ENCODE assay signal across 1 cellular context in the genomic region with DNA sequence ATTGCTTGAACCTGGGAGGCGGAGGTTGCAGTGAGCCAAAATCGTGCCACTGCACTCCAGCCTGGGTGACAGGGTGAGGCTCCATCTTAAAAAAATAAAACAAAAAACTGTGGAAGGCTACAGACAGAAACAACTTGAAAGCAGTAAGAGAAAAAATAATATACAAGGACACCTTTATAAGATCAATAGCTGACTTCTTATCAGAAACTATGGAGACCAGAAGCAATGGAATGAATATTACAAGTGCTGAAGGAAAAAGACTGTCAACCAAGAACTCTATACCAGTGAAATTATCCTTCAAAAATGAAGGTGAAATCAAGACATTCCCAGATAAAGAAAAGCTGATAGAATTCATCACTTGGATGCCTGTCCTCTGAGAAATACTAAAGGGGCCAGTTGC.
TF ChIP-seq lines count a peak whose summit lies in the region.

No MANE protein-coding gene starts in this region.

TF ChIP-seq in K562, 482 proteins besides CTCF, POLR2A, EP300 and RAD21 (continues in another document):
- TF ChIP-seq TFAM (CRISPR knock-in tag; conservative IDR thresholded peaks at IDR 0.05) (no peak), NEUROD1 (IDR thresholded peaks at IDR 0.05; ENCODE audit: borderline replicate concordance, low read depth, low read length, partially characterized antibody) (no peak), XRCC3 (IDR thresholded peaks at IDR 0.05) (peak; percentile 82; the same call in 1 of the 2 replicates), SMARCA5 (IDR thresholded peaks at IDR 0.05) (no peak), ZNF184 (CRISPR knock-in tag; IDR thresholded peaks at IDR 0.05) (no peak), NCOA2 (IDR thresholded peaks at IDR 0.05; ENCODE audit: partially characterized antibody in 2 of 2) (no peak), CHD2 (IDR thresholded peaks at IDR 0.05; ENCODE audit: low read depth, low read length) (no peak), SMAD1 (IDR thresholded peaks at IDR 0.05; ENCODE audit: low read depth, low read length, partially characterized antibody) (no peak), CHD1 (IDR thresholded peaks at IDR 0.05; ENCODE audit: low read length) (no peak), RFX1 (IDR thresholded peaks at IDR 0.05) (no peak), BDP1 (IDR thresholded peaks at IDR 0.05; ENCODE audit: insufficient read depth, insufficient read length) (no peak), L3MBTL2 (IDR thresholded peaks at IDR 0.05) (no peak), GATAD2A (IDR thresholded peaks at IDR 0.05) (no peak), JUND (IDR thresholded peaks at IDR 0.05; ENCODE audit: borderline replicate concordance, low read depth, low read length) (no peak), JUND (tag; IDR thresholded peaks at IDR 0.05; ENCODE audit: borderline replicate concordance, low read depth, low read length) (no peak), TRIM24 (IDR thresholded peaks at IDR 0.05) (peak in 1 of 2 experiments; percentile 77; a peak in 2 of 4 replicates), SRF (CRISPR knock-in tag; IDR thresholded peaks at IDR 0.05) (no peak), KAT8 (IDR thresholded peaks at IDR 0.05; ENCODE audit: low read depth) (no peak), ZNF79 (CRISPR knock-in tag; IDR thresholded peaks at IDR 0.05; ENCODE audit: low read depth) (no peak), STAG1 (CRISPR knock-in tag; IDR thresholded peaks at IDR 0.05; ENCODE audit: borderline replicate concordance) (no peak), ZNF24 (IDR thresholded peaks at IDR 0.05) (no peak), ZNF134 (CRISPR knock-in tag; conservative IDR thresholded peaks at IDR 0.05) (no peak), ZKSCAN1 (IDR thresholded peaks at IDR 0.05; ENCODE audit: low read depth, low read length) (no peak), CBX3 (IDR thresholded peaks at IDR 0.05; ENCODE audit: borderline replicate concordance in 1 of 2, low read length in 2 of 2) (peak in 1 of 2 experiments; percentile 98; a peak in 2 of 3 replicates), ZNF253 (CRISPR knock-in tag; conservative IDR thresholded peaks at IDR 0.05) (no peak), ZSCAN29 (IDR thresholded peaks at IDR 0.05) (no peak), SMAD3 (CRISPR knock-in tag; conservative IDR thresholded peaks at IDR 0.05) (no peak), ZNF75A (CRISPR knock-in tag; IDR thresholded peaks at IDR 0.05) (no peak), ZNF408 (CRISPR knock-in tag; IDR thresholded peaks at IDR 0.05; ENCODE audit: low read depth) (no peak), TRIM28 (IDR thresholded peaks at IDR 0.05) (peak; percentile 98), CBX5 (IDR thresholded peaks at IDR 0.05; ENCODE audit: borderline replicate concordance, low read depth) (peak; percentile 91; the same call in 1 of the 2 replicates), DNMT1 (IDR thresholded peaks at IDR 0.05) (no peak)
- TF ChIP-seq, protein P1, sequence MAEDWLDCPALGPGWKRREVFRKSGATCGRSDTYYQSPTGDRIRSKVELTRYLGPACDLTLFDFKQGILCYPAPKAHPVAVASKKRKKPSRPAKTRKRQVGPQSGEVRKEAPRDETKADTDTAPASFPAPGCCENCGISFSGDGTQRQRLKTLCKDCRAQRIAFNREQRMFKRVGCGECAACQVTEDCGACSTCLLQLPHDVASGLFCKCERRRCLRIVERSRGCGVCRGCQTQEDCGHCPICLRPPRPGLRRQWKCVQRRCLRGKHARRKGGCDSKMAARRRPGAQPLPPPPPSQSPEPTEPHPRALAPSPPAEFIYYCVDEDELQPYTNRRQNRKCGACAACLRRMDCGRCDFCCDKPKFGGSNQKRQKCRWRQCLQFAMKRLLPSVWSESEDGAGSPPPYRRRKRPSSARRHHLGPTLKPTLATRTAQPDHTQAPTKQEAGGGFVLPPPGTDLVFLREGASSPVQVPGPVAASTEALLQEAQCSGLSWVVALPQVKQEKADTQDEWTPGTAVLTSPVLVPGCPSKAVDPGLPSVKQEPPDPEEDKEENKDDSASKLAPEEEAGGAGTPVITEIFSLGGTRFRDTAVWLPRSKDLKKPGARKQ (CRISPR knock-in tag; IDR thresholded peaks at IDR 0.05) = no peak
- TF ChIP-seq, protein P2, sequence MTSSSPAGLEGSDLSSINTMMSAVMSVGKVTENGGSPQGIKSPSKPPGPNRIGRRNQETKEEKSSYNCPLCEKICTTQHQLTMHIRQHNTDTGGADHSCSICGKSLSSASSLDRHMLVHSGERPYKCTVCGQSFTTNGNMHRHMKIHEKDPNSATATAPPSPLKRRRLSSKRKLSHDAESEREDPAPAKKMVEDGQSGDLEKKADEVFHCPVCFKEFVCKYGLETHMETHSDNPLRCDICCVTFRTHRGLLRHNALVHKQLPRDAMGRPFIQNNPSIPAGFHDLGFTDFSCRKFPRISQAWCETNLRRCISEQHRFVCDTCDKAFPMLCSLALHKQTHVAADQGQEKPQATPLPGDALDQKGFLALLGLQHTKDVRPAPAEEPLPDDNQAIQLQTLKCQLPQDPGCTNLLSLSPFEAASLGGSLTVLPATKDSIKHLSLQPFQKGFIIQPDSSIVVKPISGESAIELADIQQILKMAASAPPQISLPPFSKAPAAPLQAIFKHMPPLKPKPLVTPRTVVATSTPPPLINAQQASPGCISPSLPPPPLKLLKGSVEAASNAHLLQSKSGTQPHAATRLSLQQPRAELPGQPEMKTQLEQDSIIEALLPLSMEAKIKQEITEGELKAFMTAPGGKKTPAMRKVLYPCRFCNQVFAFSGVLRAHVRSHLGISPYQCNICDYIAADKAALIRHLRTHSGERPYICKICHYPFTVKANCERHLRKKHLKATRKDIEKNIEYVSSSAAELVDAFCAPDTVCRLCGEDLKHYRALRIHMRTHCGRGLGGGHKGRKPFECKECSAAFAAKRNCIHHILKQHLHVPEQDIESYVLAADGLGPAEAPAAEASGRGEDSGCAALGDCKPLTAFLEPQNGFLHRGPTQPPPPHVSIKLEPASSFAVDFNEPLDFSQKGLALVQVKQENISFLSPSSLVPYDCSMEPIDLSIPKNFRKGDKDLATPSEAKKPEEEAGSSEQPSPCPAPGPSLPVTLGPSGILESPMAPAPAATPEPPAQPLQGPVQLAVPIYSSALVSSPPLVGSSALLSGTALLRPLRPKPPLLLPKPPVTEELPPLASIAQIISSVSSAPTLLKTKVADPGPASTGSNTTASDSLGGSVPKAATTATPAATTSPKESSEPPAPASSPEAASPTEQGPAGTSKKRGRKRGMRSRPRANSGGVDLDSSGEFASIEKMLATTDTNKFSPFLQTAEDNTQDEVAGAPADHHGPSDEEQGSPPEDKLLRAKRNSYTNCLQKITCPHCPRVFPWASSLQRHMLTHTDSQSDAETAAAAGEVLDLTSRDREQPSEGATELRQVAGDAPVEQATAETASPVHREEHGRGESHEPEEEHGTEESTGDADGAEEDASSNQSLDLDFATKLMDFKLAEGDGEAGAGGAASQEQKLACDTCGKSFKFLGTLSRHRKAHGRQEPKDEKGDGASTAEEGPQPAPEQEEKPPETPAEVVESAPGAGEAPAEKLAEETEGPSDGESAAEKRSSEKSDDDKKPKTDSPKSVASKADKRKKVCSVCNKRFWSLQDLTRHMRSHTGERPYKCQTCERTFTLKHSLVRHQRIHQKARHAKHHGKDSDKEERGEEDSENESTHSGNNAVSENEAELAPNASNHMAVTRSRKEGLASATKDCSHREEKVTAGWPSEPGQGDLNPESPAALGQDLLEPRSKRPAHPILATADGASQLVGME (CRISPR knock-in tag; IDR thresholded peaks at IDR 0.05) = no peak
- TF ChIP-seq, protein P3, sequence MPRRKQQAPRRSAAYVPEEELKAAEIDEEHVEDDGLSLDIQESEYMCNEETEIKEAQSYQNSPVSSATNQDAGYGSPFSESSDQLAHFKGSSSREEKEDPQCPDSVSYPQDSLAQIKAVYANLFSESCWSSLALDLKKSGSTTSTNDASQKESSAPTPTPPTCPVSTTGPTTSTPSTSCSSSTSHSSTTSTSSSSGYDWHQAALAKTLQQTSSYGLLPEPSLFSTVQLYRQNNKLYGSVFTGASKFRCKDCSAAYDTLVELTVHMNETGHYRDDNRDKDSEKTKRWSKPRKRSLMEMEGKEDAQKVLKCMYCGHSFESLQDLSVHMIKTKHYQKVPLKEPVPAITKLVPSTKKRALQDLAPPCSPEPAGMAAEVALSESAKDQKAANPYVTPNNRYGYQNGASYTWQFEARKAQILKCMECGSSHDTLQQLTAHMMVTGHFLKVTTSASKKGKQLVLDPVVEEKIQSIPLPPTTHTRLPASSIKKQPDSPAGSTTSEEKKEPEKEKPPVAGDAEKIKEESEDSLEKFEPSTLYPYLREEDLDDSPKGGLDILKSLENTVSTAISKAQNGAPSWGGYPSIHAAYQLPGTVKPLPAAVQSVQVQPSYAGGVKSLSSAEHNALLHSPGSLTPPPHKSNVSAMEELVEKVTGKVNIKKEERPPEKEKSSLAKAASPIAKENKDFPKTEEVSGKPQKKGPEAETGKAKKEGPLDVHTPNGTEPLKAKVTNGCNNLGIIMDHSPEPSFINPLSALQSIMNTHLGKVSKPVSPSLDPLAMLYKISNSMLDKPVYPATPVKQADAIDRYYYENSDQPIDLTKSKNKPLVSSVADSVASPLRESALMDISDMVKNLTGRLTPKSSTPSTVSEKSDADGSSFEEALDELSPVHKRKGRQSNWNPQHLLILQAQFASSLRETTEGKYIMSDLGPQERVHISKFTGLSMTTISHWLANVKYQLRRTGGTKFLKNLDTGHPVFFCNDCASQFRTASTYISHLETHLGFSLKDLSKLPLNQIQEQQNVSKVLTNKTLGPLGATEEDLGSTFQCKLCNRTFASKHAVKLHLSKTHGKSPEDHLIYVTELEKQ (CRISPR knock-in tag; IDR thresholded peaks at IDR 0.05) = no peak
- TF ChIP-seq, protein P4, sequence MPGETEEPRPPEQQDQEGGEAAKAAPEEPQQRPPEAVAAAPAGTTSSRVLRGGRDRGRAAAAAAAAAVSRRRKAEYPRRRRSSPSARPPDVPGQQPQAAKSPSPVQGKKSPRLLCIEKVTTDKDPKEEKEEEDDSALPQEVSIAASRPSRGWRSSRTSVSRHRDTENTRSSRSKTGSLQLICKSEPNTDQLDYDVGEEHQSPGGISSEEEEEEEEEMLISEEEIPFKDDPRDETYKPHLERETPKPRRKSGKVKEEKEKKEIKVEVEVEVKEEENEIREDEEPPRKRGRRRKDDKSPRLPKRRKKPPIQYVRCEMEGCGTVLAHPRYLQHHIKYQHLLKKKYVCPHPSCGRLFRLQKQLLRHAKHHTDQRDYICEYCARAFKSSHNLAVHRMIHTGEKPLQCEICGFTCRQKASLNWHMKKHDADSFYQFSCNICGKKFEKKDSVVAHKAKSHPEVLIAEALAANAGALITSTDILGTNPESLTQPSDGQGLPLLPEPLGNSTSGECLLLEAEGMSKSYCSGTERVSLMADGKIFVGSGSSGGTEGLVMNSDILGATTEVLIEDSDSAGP (CRISPR knock-in tag; IDR thresholded peaks at IDR 0.05) = no peak
- TF ChIP-seq, protein P5, sequence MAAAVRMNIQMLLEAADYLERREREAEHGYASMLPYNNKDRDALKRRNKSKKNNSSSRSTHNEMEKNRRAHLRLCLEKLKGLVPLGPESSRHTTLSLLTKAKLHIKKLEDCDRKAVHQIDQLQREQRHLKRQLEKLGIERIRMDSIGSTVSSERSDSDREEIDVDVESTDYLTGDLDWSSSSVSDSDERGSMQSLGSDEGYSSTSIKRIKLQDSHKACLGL (CRISPR knock-in tag; IDR thresholded peaks at IDR 0.05; ENCODE audit: borderline replicate concordance, poor library complexity, severe bottlenecking) = no peak
- TF ChIP-seq, protein P6, sequence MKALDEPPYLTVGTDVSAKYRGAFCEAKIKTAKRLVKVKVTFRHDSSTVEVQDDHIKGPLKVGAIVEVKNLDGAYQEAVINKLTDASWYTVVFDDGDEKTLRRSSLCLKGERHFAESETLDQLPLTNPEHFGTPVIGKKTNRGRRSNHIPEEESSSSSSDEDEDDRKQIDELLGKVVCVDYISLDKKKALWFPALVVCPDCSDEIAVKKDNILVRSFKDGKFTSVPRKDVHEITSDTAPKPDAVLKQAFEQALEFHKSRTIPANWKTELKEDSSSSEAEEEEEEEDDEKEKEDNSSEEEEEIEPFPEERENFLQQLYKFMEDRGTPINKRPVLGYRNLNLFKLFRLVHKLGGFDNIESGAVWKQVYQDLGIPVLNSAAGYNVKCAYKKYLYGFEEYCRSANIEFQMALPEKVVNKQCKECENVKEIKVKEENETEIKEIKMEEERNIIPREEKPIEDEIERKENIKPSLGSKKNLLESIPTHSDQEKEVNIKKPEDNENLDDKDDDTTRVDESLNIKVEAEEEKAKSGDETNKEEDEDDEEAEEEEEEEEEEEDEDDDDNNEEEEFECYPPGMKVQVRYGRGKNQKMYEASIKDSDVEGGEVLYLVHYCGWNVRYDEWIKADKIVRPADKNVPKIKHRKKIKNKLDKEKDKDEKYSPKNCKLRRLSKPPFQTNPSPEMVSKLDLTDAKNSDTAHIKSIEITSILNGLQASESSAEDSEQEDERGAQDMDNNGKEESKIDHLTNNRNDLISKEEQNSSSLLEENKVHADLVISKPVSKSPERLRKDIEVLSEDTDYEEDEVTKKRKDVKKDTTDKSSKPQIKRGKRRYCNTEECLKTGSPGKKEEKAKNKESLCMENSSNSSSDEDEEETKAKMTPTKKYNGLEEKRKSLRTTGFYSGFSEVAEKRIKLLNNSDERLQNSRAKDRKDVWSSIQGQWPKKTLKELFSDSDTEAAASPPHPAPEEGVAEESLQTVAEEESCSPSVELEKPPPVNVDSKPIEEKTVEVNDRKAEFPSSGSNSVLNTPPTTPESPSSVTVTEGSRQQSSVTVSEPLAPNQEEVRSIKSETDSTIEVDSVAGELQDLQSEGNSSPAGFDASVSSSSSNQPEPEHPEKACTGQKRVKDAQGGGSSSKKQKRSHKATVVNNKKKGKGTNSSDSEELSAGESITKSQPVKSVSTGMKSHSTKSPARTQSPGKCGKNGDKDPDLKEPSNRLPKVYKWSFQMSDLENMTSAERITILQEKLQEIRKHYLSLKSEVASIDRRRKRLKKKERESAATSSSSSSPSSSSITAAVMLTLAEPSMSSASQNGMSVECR (CRISPR knock-in tag; IDR thresholded peaks at IDR 0.05) = no peak
- TF ChIP-seq, protein P7, sequence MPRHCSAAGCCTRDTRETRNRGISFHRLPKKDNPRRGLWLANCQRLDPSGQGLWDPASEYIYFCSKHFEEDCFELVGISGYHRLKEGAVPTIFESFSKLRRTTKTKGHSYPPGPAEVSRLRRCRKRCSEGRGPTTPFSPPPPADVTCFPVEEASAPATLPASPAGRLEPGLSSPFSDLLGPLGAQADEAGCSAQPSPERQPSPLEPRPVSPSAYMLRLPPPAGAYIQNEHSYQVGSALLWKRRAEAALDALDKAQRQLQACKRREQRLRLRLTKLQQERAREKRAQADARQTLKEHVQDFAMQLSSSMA (CRISPR knock-in tag; IDR thresholded peaks at IDR 0.05) = no peak
- TF ChIP-seq, protein P8, sequence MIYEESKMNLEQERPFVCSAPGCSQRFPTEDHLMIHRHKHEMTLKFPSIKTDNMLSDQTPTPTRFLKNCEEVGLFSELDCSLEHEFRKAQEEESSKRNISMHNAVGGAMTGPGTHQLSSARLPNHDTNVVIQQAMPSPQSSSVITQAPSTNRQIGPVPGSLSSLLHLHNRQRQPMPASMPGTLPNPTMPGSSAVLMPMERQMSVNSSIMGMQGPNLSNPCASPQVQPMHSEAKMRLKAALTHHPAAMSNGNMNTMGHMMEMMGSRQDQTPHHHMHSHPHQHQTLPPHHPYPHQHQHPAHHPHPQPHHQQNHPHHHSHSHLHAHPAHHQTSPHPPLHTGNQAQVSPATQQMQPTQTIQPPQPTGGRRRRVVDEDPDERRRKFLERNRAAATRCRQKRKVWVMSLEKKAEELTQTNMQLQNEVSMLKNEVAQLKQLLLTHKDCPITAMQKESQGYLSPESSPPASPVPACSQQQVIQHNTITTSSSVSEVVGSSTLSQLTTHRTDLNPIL (CRISPR knock-in tag; IDR thresholded peaks at IDR 0.05) = no peak
- TF ChIP-seq, protein P9, sequence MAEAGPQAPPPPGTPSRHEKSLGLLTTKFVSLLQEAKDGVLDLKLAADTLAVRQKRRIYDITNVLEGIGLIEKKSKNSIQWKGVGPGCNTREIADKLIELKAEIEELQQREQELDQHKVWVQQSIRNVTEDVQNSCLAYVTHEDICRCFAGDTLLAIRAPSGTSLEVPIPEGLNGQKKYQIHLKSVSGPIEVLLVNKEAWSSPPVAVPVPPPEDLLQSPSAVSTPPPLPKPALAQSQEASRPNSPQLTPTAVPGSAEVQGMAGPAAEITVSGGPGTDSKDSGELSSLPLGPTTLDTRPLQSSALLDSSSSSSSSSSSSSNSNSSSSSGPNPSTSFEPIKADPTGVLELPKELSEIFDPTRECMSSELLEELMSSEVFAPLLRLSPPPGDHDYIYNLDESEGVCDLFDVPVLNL (CRISPR knock-in tag; IDR thresholded peaks at IDR 0.05; ENCODE audit: low read depth) = no peak
